In genomic region chr11:837990-838307, GRCh38 we compare ENCODE assay signal across 19 cellular contexts.
"Had no signal": no experiment of that assay in that cellular context is flagged by ENCODE, and none has a peak within 500 bp of the region (broad histone marks: within the 10 kb centered on the region; RNA-seq: fewer than 3 reads in every experiment).

No MANE protein-coding gene starts in this region.

- H3K27me3 Mint-ChIP-seq: activated naive CD8-positive, alpha-beta T cell treated with anti-CD3 and anti-CD28 coated beads, Interleukin-2, amount 50 U/mL, for 24 hours; stimulated activated memory B cell treated with anti-CD40 and anti-IgM and Interleukin-4, amounts not matched to agents 10 μg/mL and 1 μg/mL and 100 μg/mL, for 72 hours had no signal

- ATAC-seq: activated naive CD8-positive, alpha-beta T cell treated with anti-CD3 and anti-CD28 coated beads, Interleukin-2, amount 50 U/mL, for 24 hours; activated T-cell treated with anti-CD3 and anti-CD28 coated beads, Interleukin-2, amount 50 U/mL, for 72 hours; heart left ventricle; lower lobe of right lung; stimulated activated memory B cell treated with anti-CD40 and anti-IgM and Interleukin-4, amounts not matched to agents 10 μg/mL and 1 μg/mL and 100 μg/mL, for 72 hours had no signal

- H3K36me3 Mint-ChIP-seq: mesothelial cell of epicardium had no signal

- H3K27ac Mint-ChIP-seq: activated CD4-positive, alpha-beta T cell treated with anti-CD3 and anti-CD28 coated beads, Interleukin-2, amount 10 ng/mL, durations not matched to agents 24 days and 14 days; activated naive CD8-positive, alpha-beta T cell treated with anti-CD3 and anti-CD28 coated beads, Interleukin-2, amount 50 U/mL, for 24 hours; activated T-cell treated with anti-CD3 and anti-CD28 coated beads, Interleukin-2, amount 50 U/mL, for 72 hours; dendritic cell treated with granulocyte-macrophage colony-stimulating factor and Interleukin-4, amounts not matched to agents 40 ng/mL and 50 ng/mL, for 4 days; mesothelial cell of epicardium; stimulated activated memory B cell treated with anti-CD40 and anti-IgM and Interleukin-4, amounts not matched to agents 10 μg/mL and 1 μg/mL and 100 μg/mL, for 72 hours had no signal

- H3K79me2 ChIP-seq: parathyroid adenoma had no signal

- H3K4me3 ChIP-seq: heart left ventricle, lower lobe of right lung, tibial artery, vagina had no signal

- H2AFZ ChIP-seq: parathyroid adenoma had no signal

- DNase-seq: activated CD4-positive, alpha-beta T cell treated with anti-CD3 and anti-CD28 coated beads, Interleukin-2, amount 10 ng/mL, durations not matched to agents 24 days and 14 days; activated CD4-positive, CD25-positive, alpha-beta regulatory T cell; activated CD8-positive, alpha-beta memory T cell treated with anti-CD3 and anti-CD28 coated beads, Interleukin-2, amount 50 U/mL, for 48 hours; activated naive CD8-positive, alpha-beta T cell treated with anti-CD3 and anti-CD28 coated beads, Interleukin-2, amount 50 U/mL, for 24 hours; activated T-cell treated with anti-CD3 and anti-CD28 coated beads, Interleukin-2, amount 50 U/mL, for 72 hours; aorta; effector memory CD4-positive, alpha-beta T cell; heart left ventricle; stimulated activated CD4-positive, alpha-beta T cell treated with anti-CD3 and anti-CD28 coated beads, Interleukin-2, amount 100 ng/mL, for 48 hours; tibial artery had no signal

- H3K9me3 ChIP-seq: heart left ventricle, lower lobe of right lung, tibial artery, vagina had no signal

- H3K4me3 Mint-ChIP-seq: activated CD4-positive, alpha-beta T cell treated with anti-CD3 and anti-CD28 coated beads, Interleukin-2, amount 10 ng/mL, durations not matched to agents 24 days and 14 days; activated naive CD8-positive, alpha-beta T cell treated with anti-CD3 and anti-CD28 coated beads, Interleukin-2, amount 50 U/mL, for 24 hours; activated T-cell treated with anti-CD3 and anti-CD28 coated beads, Interleukin-2, amount 50 U/mL, for 72 hours; dendritic cell treated with granulocyte-macrophage colony-stimulating factor and Interleukin-4, amounts not matched to agents 40 ng/mL and 50 ng/mL, for 4 days; mesothelial cell of epicardium; stimulated activated memory B cell treated with anti-CD40 and anti-IgM and Interleukin-4, amounts not matched to agents 10 μg/mL and 1 μg/mL and 100 μg/mL, for 72 hours had no signal

- H3K27me3 ChIP-seq: heart left ventricle, tibial artery, vagina had no signal

- H3K9me3 Mint-ChIP-seq: activated CD4-positive, alpha-beta T cell treated with anti-CD3 and anti-CD28 coated beads, Interleukin-2, amount 10 ng/mL, durations not matched to agents 24 days and 14 days; activated naive CD8-positive, alpha-beta T cell treated with anti-CD3 and anti-CD28 coated beads, Interleukin-2, amount 50 U/mL, for 24 hours; activated T-cell treated with anti-CD3 and anti-CD28 coated beads, Interleukin-2, amount 50 U/mL, for 72 hours; dendritic cell treated with granulocyte-macrophage colony-stimulating factor and Interleukin-4, amounts not matched to agents 40 ng/mL and 50 ng/mL, for 4 days; mesothelial cell of epicardium; stimulated activated memory B cell treated with anti-CD40 and anti-IgM and Interleukin-4, amounts not matched to agents 10 μg/mL and 1 μg/mL and 100 μg/mL, for 72 hours had no signal

- H3K27ac ChIP-seq: lower lobe of right lung, parathyroid adenoma, vagina had no signal

- H3K9ac ChIP-seq: parathyroid adenoma had no signal

- FAIRE-seq: bronchial epithelial cell, frontal cortex, TTC549 had no signal
